ENCODE assay signal across 18 cellular contexts in genomic region chr11:16454284-16454683, GRCh38.
"Had no signal": no experiment of that assay in that cellular context is flagged by ENCODE, and none has a peak within 500 bp of the region (broad histone marks: within the 10 kb centered on the region; RNA-seq: fewer than 3 reads in every experiment).

No MANE protein-coding gene starts in this region.

- H3K27me3 Mint-ChIP-seq: naive thymus-derived CD8-positive, alpha-beta T cell; type B pancreatic cell had no signal

- H3K9me3 ChIP-seq: esophagus squamous epithelium, mucosa of descending colon, neutrophil, sigmoid colon, suprapubic skin, thyroid gland had no signal

- H3K4me1 Mint-ChIP-seq: naive thymus-derived CD8-positive, alpha-beta T cell had no signal

- H3K36me3 ChIP-seq: esophagus squamous epithelium, neutrophil, sigmoid colon, suprapubic skin, thyroid gland had no signal

- H2AFZ ChIP-seq: hepatocyte had no signal

- H3K27ac Mint-ChIP-seq: naive thymus-derived CD8-positive, alpha-beta T cell; type B pancreatic cell had no signal

- H3K36me3 Mint-ChIP-seq: naive thymus-derived CD8-positive, alpha-beta T cell had no signal

- H3K27me3 ChIP-seq: esophagus squamous epithelium, hepatocyte, neutrophil, sigmoid colon, suprapubic skin, thyroid gland had no signal

- FAIRE-seq: urothelium cell line had no signal

- H3K4me2 ChIP-seq: hepatocyte had no signal

- DNase-seq: dermis blood vessel endothelial cell; esophagus squamous epithelium; foreskin melanocyte; head of caudate nucleus; kidney glomerular epithelial cell; mucosa of descending colon; naive thymus-derived CD8-positive, alpha-beta T cell; posterior cingulate gyrus; sigmoid colon; stimulated activated CD4-positive, alpha-beta T cell treated with anti-CD3 and anti-CD28 coated beads, Interleukin-2, amount 100 ng/mL, for 48 hours; stimulated activated naive CD8-positive, alpha-beta T cell treated with anti-CD3 and anti-CD28 coated beads, Interleukin-15, Interleukin-2, amounts not matched to agents 100 U/mL and 50 U/mL, for 24 hours; thyroid gland had no signal

- H3K4me3 Mint-ChIP-seq: naive thymus-derived CD8-positive, alpha-beta T cell; type B pancreatic cell had no signal

- H3K9me3 Mint-ChIP-seq: type B pancreatic cell had no signal

- ATAC-seq: mucosa of descending colon; naive thymus-derived CD8-positive, alpha-beta T cell; stimulated activated naive CD8-positive, alpha-beta T cell treated with anti-CD3 and anti-CD28 coated beads, Interleukin-15, Interleukin-2, amounts not matched to agents 100 U/mL and 50 U/mL, for 24 hours had no signal

- H3K4me3 ChIP-seq: esophagus squamous epithelium, hepatocyte, mucosa of descending colon, sigmoid colon, skin epidermis, suprapubic skin, thyroid gland had no signal

- H3K79me2 ChIP-seq: hepatocyte had no signal

- H3K27ac ChIP-seq: esophagus squamous epithelium, hepatocyte, neutrophil, sigmoid colon, skin epidermis, suprapubic skin, thyroid gland had no signal
